Comparison of ENCODE assay signal across 18 cellular contexts in genomic region chr6:139448998-139449610, GRCh38.
DNase-seq lines count a peak whose midpoint lies in the region; ATAC-seq and TF ChIP-seq lines count a peak whose summit lies in the region.
"Had no signal": no experiment of that assay in that cellular context is flagged by ENCODE, and none has a peak within 500 bp of the region (broad histone marks: within the 10 kb centered on the region; RNA-seq: fewer than 3 reads in every experiment).

No MANE protein-coding gene starts in this region.

- TF ChIP-seq CTCF in KMS-11 (conservative IDR thresholded peaks at IDR 0.05; ENCODE audit: low read depth, low read length) (no peak), WTC11 (IDR thresholded peaks at IDR 0.05) (no peak), neural crest cell (conservative IDR thresholded peaks at IDR 0.05) (no peak)

- H4K20me1 ChIP-seq in KMS-11 (ENCODE audit: insufficient read depth), result no peaks in the 10 kb centered on the region

- no peak overlapping the region for H2AFZ ChIP-seq in KMS-11 (ENCODE audit: low read depth)

- H3K4me1 Mint-ChIP-seq in WTC11, result peaks cover 45% of the 10 kb centered on the region
- H3K4me1 Mint-ChIP-seq in neural crest cell, result peaks cover 60% of the 10 kb centered on the region
- H3K4me1 Mint-ChIP-seq: central memory CD8-positive, alpha-beta T cell had no signal

- H3K4me2 ChIP-seq in KMS-11, result peak overlapping the region; percentile 56; the same call in 1 of the 2 replicates

- no peak overlapping the region for H3K9ac ChIP-seq in KMS-11

- peaks cover 30% of the 10 kb centered on the region for H3K4me1 ChIP-seq in KMS-11 (ENCODE audit: low read depth, poor library complexity, severe bottlenecking)
- H3K4me1 ChIP-seq: stomach, uterus had no signal

- no peak overlapping the region for H3K4me3 ChIP-seq in KMS-11 (IDR thresholded peaks at IDR 0.05; ENCODE audit: insufficient read depth, low read depth, low read length)
- H3K4me3 ChIP-seq: stomach, uterus had no signal

- no peaks in the 10 kb centered on the region for H3K79me2 ChIP-seq in KMS-11 (ENCODE audit: insufficient read depth, low read depth)

- CTCF ChIA-PET in WTC11 (lab: Charles Lee), result interaction anchor here (0.6 kb wide), 2 partner anchors 57 to 143 kb away, joined by 3 read pairs; no protein-coding TSS in a partner anchor

- POLR2A ChIA-PET in WTC11 (lab: Charles Lee), result interaction anchor here (1.0 kb wide), 1 partner anchor 75 kb away, joined by 3 read pairs; the partner anchor contains the start of gene CITED2

- H3K27ac ChIP-seq in KMS-11, result peak overlapping the region; percentile 54; the same call in 1 of the 2 replicates
- H3K27ac ChIP-seq: stomach had no signal

- no peaks in the 10 kb centered on the region for H3K27me3 ChIP-seq in KMS-11 (ENCODE audit: insufficient read depth, low read depth)
- H3K27me3 ChIP-seq: stomach, uterus had no signal

- H3K4me3 Mint-ChIP-seq in WTC11 (no peak overlapping the region), neural crest cell (no peak overlapping the region)
- H3K4me3 Mint-ChIP-seq: central memory CD8-positive, alpha-beta T cell; effector memory CD8-positive, alpha-beta T cell had no signal

- no peaks in the 10 kb centered on the region for H3K36me3 Mint-ChIP-seq in WTC11
- no peaks in the 10 kb centered on the region for H3K36me3 Mint-ChIP-seq in neural crest cell (ENCODE audit: low read depth)

- H3K9me3 Mint-ChIP-seq in WTC11 (0 out of 2 replicates have a peak, but pooled peaks cover 3% of the 10 kb centered on the region), neural crest cell (peaks cover 6% of the 10 kb centered on the region)
- H3K9me3 Mint-ChIP-seq: central memory CD8-positive, alpha-beta T cell; effector memory CD8-positive, alpha-beta T cell had no signal

- ATAC-seq in WTC11 (no peak), HG02884 (IDR thresholded peaks at IDR 0.05; ENCODE audit: unreplicated experiment) (no peak), GM18520 (IDR thresholded peaks at IDR 0.05; ENCODE audit: unreplicated experiment) (no peak), GM18498 (IDR thresholded peaks at IDR 0.05; ENCODE audit: unreplicated experiment) (no peak)
- ATAC-seq: effector memory CD8-positive, alpha-beta T cell had no signal

- H3K27ac Mint-ChIP-seq in WTC11, result peak overlapping the region; percentile 46; the same call in 1 of the 2 replicates
- H3K27ac Mint-ChIP-seq in neural crest cell (ENCODE audit: unreplicated experiment), result peak overlapping the region; percentile 70
- H3K27ac Mint-ChIP-seq: activated T-helper 2 cell treated with anti-CD3 and anti-CD28 coated beads, Interferon-gamma antibody, Interleukin-2, Interleukin-4, amounts not matched to agents 10 μg/mL and 5 μg/mL and 100 μg/mL, durations not matched to agents 14 hours and 24 hours and 36 hours; effector memory CD8-positive, alpha-beta T cell had no signal

- DNase-seq in CD1c-positive myeloid dendritic cell (ENCODE audit: extremely low spot score) (peak; percentile 27), WTC11 (ENCODE audit: low spot score) (no peak), neural crest cell (ENCODE audit: low read depth, low spot score) (no peak), T-helper 2 cell (no peak)
- DNase-seq: Caco-2; effector memory CD8-positive, alpha-beta T cell; GOT3; NCI-H2081 treated with DMSO at 0.1 percent for 48 hours; NCI-H69; stimulated activated CD4-positive, alpha-beta T cell treated with anti-CD3 and anti-CD28 coated beads, Interleukin-15, amount 100 ng/mL, for 24 hours; stomach; uterus had no signal

- no peaks in the 10 kb centered on the region for H3K36me3 ChIP-seq in KMS-11 (ENCODE audit: insufficient read depth)
- H3K36me3 ChIP-seq: stomach, uterus had no signal

- no peaks in the 10 kb centered on the region for H3K27me3 Mint-ChIP-seq in WTC11 (ENCODE audit: low read depth)
- H3K27me3 Mint-ChIP-seq in neural crest cell (ENCODE audit: low read depth), result no peaks in the 10 kb centered on the region
- H3K27me3 Mint-ChIP-seq: central memory CD8-positive, alpha-beta T cell; effector memory CD8-positive, alpha-beta T cell had no signal

TF ChIP-seq in WTC11, 78 proteins besides CTCF, POLR2A, EP300 and RAD21:
- TF ChIP-seq ZNF425 (CRISPR knock-in tag; conservative IDR thresholded peaks at IDR 0.05) (no peak), TP53 (CRISPR knock-in tag; IDR thresholded peaks at IDR 0.05) (no peak), ZMAT4 (CRISPR knock-in tag; IDR thresholded peaks at IDR 0.05) (no peak), FOXK1 (CRISPR knock-in tag; IDR thresholded peaks at IDR 0.05) (no peak), TEAD1 (CRISPR knock-in tag; IDR thresholded peaks at IDR 0.05) (no peak), AR (CRISPR knock-in tag; IDR thresholded peaks at IDR 0.05) (no peak), IRF2 (CRISPR knock-in tag; IDR thresholded peaks at IDR 0.05; ENCODE audit: borderline replicate concordance, low read depth) (no peak), ZNF671 (CRISPR knock-in tag; IDR thresholded peaks at IDR 0.05) (no peak), ZNF263 (CRISPR knock-in tag; IDR thresholded peaks at IDR 0.05; ENCODE audit: low read depth) (no peak), GABPB1 (CRISPR knock-in tag; IDR thresholded peaks at IDR 0.05) (no peak), GTF2I (CRISPR knock-in tag; conservative IDR thresholded peaks at IDR 0.05) (no peak), ZSCAN18 (CRISPR knock-in tag; IDR thresholded peaks at IDR 0.05) (no peak), ZNF317 (CRISPR knock-in tag; IDR thresholded peaks at IDR 0.05; ENCODE audit: borderline replicate concordance, low read depth) (no peak), HMGA2 (CRISPR knock-in tag; IDR thresholded peaks at IDR 0.05) (no peak), USF2 (CRISPR knock-in tag; IDR thresholded peaks at IDR 0.05) (no peak), SMAD4 (CRISPR knock-in tag; IDR thresholded peaks at IDR 0.05) (no peak), KAT7 (CRISPR knock-in tag; IDR thresholded peaks at IDR 0.05; ENCODE audit: borderline replicate concordance) (no peak), PRRX2 (CRISPR knock-in tag; IDR thresholded peaks at IDR 0.05) (no peak)
